Comparison of ENCODE assay signal across 5 cellular contexts in the genomic region with DNA sequence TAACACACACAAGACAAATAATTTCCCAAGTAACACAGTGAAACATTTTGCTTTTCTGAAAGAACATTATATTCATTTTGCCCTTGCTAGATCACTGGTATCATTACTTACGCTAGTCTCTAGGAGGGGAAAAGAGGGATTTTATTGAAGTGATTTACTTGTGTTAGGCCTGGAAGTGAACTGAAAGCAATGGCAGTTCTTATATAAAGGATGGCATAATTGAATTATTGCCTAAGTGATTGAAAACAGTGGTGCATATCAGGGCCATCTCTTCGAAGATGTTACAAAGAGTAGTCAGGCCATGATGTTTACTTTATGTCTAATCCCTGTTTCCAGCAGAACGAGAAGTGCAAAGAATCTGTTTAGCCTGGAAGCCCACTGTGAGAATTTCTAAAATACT. TPM values are rescaled to one million over a fixed set of nuclear protein-coding genes. Genes with fewer than 3 reads are reported as not detected.
"Had no signal": no experiment of that assay in that cellular context is flagged by ENCODE, and none has a peak within 500 bp of the region (broad histone marks: within the 10 kb centered on the region; RNA-seq: fewer than 3 reads in every experiment).

No MANE protein-coding gene starts in this region.

RNA-seq across cellular contexts. Expression of a gene that starts 38.8 kb away (rescaled TPM):
- total RNA-seq: activated CD8-positive, alpha-beta T cell treated with anti-CD3 and anti-CD28 coated beads, Interleukin-2, amount 10 ng/mL, durations not matched to agents 7 days and 5 days; ascending aorta; cerebellum; T-helper 17 cell had no signal
- polyA plus RNA-seq: adipose tissue had no signal
